26 cellular contexts compared by ENCODE assay signal in genomic region chr11:87144266-87144665, GRCh38.
"Had no signal": no experiment of that assay in that cellular context is flagged by ENCODE, and none has a peak within 500 bp of the region (broad histone marks: within the 10 kb centered on the region; RNA-seq: fewer than 3 reads in every experiment).

No MANE protein-coding gene starts in this region.

- H3K36me3 Mint-ChIP-seq: natural killer cell treated with Interleukin-12 subunit alpha and Interleukin-12 subunit beta and Interleukin-15 and Interleukin-18, amount 100 ng/mL, for 72 hours had no signal

- ATAC-seq: activated naive CD4-positive, alpha-beta T cell treated with anti-CD3 and anti-CD28 coated beads, Interleukin-2, amount 50 U/mL, for 72 hours; activated T-cell treated with anti-CD3 and anti-CD28 coated beads, Interleukin-2, amount 50 U/mL, for 72 hours; left ventricle myocardium superior; natural killer cell treated with Interleukin-12 subunit alpha and Interleukin-12 subunit beta and Interleukin-15 and Interleukin-18, amount 100 ng/mL, for 72 hours had no signal

- H3K9me3 ChIP-seq: uterus had no signal

- H3K27me3 Mint-ChIP-seq: activated CD4-positive, alpha-beta T cell treated with anti-CD3 and anti-CD28 coated beads, Interleukin-2, amount 10 ng/mL, durations not matched to agents 7 days and 5 days; brain; central memory CD8-positive, alpha-beta T cell; natural killer cell treated with Interleukin-12 subunit alpha and Interleukin-12 subunit beta and Interleukin-15 and Interleukin-18, amount 100 ng/mL, for 72 hours had no signal

- H3K27me3 ChIP-seq: esophagus muscularis mucosa, right atrium auricular region, tibial nerve, uterus had no signal

- H3K4me1 ChIP-seq: right atrium auricular region, tibial nerve, uterus had no signal

- DNase-seq: activated CD4-positive, alpha-beta T cell treated with anti-CD3 and anti-CD28 coated beads, Interleukin-2, amount 10 ng/mL, durations not matched to agents 7 days and 5 days; activated CD4-positive, CD25-positive, alpha-beta regulatory T cell; activated CD8-positive, alpha-beta memory T cell treated with anti-CD3 and anti-CD28 coated beads, Interleukin-2, amount 50 U/mL, for 48 hours; activated gamma-delta T cell; activated T-cell treated with anti-CD3 and anti-CD28 coated beads, Interleukin-2, amount 50 U/mL, for 72 hours; amniotic stem cell; foreskin fibroblast; hippocampal formation; kidney; left ventricle myocardium superior; mesenchymal stem cell; occipital lobe; stimulated activated CD4-positive, alpha-beta T cell treated with anti-CD3 and anti-CD28 coated beads, Interleukin-15, amount 100 ng/mL, for 24 hours; stimulated activated CD4-positive, alpha-beta T cell treated with anti-CD3 and anti-CD28 coated beads, Interleukin-4, amount 100 ng/mL, for 24 hours; stimulated activated naive CD4-positive, alpha-beta T cell treated with Interleukin-2 at 50 U/mL for 16 hours; substantia nigra; uterus had no signal

- H3K4me3 ChIP-seq: coronary artery, esophagus muscularis mucosa, right atrium auricular region, skin epidermis, tibial nerve, uterus had no signal

- H3K9me3 Mint-ChIP-seq: activated CD4-positive, alpha-beta T cell treated with anti-CD3 and anti-CD28 coated beads, Interleukin-2, amount 10 ng/mL, durations not matched to agents 7 days and 5 days; activated naive CD4-positive, alpha-beta T cell treated with anti-CD3 and anti-CD28 coated beads, Interleukin-2, amount 50 U/mL, for 72 hours; activated T-cell treated with anti-CD3 and anti-CD28 coated beads, Interleukin-2, amount 50 U/mL, for 72 hours; central memory CD8-positive, alpha-beta T cell had no signal

- H3K4me3 Mint-ChIP-seq: activated CD4-positive, alpha-beta T cell treated with anti-CD3 and anti-CD28 coated beads, Interleukin-2, amount 10 ng/mL, durations not matched to agents 7 days and 5 days; activated T-cell treated with anti-CD3 and anti-CD28 coated beads, Interleukin-2, amount 50 U/mL, for 72 hours; brain; central memory CD8-positive, alpha-beta T cell; natural killer cell treated with Interleukin-12 subunit alpha and Interleukin-12 subunit beta and Interleukin-15 and Interleukin-18, amount 100 ng/mL, for 72 hours had no signal

- H3K27ac ChIP-seq: coronary artery, esophagus muscularis mucosa, right atrium auricular region, skin epidermis, tibial nerve, uterus had no signal

- H3K27ac Mint-ChIP-seq: activated CD4-positive, alpha-beta T cell treated with anti-CD3 and anti-CD28 coated beads, Interleukin-2, amount 10 ng/mL, durations not matched to agents 7 days and 5 days; activated naive CD4-positive, alpha-beta T cell treated with anti-CD3 and anti-CD28 coated beads, Interleukin-2, amount 50 U/mL, for 72 hours; activated T-cell treated with anti-CD3 and anti-CD28 coated beads, Interleukin-2, amount 50 U/mL, for 72 hours; brain; natural killer cell treated with Interleukin-12 subunit alpha and Interleukin-12 subunit beta and Interleukin-15 and Interleukin-18, amount 100 ng/mL, for 72 hours had no signal

- H3K36me3 ChIP-seq: esophagus muscularis mucosa, right atrium auricular region, tibial nerve, uterus had no signal
